ENCODE assay signal across 1 cellular context in genomic region chr19:16601378-16602052, GRCh38.
TF ChIP-seq lines count a peak whose summit lies in the region.

No MANE protein-coding gene starts in this region.

TF ChIP-seq in GM12878, 131 proteins besides CTCF, POLR2A, EP300 and RAD21:
- TF ChIP-seq POLR2AphosphoS5 (IDR thresholded peaks at IDR 0.05; ENCODE audit: low read length) = no peak
- no peak for TF ChIP-seq DPF2 (IDR thresholded peaks at IDR 0.05)
- TF ChIP-seq GATAD2B (conservative IDR thresholded peaks at IDR 0.05; ENCODE audit: low read depth) = no peak
- no peak for TF ChIP-seq ZNF24 (IDR thresholded peaks at IDR 0.05)
- no peak for TF ChIP-seq WRNIP1 (IDR thresholded peaks at IDR 0.05; ENCODE audit: borderline replicate concordance, low read depth, low read length)
- no peak for TF ChIP-seq ZNF274 (IDR thresholded peaks at IDR 0.05; ENCODE audit: insufficient read depth, insufficient read length)
- no peak for TF ChIP-seq RFX5 (IDR thresholded peaks at IDR 0.05; ENCODE audit: low read depth, low read length)
- no peak for TF ChIP-seq TCF3 (IDR thresholded peaks at IDR 0.05; ENCODE audit: borderline replicate concordance, insufficient read depth, low read depth, low read length)
- TF ChIP-seq SUPT20H (IDR thresholded peaks at IDR 0.05; ENCODE audit: borderline replicate concordance, control insufficient read depth, low read depth, low read length) = no peak
- TF ChIP-seq CHD2 (IDR thresholded peaks at IDR 0.05; ENCODE audit: borderline replicate concordance, low read depth, low read length) = no peak
- TF ChIP-seq RCOR1 (conservative IDR thresholded peaks at IDR 0.05; ENCODE audit: low read depth, low read length) = no peak
- TF ChIP-seq NFYA (IDR thresholded peaks at IDR 0.05; ENCODE audit: borderline replicate concordance, low read depth, low read length) = no peak
- TF ChIP-seq EGR1 (IDR thresholded peaks at IDR 0.05; ENCODE audit: borderline replicate concordance in 1 of 2, low read depth in 2 of 2, low read length in 2 of 2) = no peak
- TF ChIP-seq KDM1A (IDR thresholded peaks at IDR 0.05; ENCODE audit: borderline replicate concordance) = no peak
- no peak for TF ChIP-seq BHLHE40 (IDR thresholded peaks at IDR 0.05; ENCODE audit: borderline replicate concordance in 1 of 2, low read depth in 2 of 2, low read length in 1 of 2)
